Comparison of ENCODE assay signal across 17 cellular contexts in the genomic region with DNA sequence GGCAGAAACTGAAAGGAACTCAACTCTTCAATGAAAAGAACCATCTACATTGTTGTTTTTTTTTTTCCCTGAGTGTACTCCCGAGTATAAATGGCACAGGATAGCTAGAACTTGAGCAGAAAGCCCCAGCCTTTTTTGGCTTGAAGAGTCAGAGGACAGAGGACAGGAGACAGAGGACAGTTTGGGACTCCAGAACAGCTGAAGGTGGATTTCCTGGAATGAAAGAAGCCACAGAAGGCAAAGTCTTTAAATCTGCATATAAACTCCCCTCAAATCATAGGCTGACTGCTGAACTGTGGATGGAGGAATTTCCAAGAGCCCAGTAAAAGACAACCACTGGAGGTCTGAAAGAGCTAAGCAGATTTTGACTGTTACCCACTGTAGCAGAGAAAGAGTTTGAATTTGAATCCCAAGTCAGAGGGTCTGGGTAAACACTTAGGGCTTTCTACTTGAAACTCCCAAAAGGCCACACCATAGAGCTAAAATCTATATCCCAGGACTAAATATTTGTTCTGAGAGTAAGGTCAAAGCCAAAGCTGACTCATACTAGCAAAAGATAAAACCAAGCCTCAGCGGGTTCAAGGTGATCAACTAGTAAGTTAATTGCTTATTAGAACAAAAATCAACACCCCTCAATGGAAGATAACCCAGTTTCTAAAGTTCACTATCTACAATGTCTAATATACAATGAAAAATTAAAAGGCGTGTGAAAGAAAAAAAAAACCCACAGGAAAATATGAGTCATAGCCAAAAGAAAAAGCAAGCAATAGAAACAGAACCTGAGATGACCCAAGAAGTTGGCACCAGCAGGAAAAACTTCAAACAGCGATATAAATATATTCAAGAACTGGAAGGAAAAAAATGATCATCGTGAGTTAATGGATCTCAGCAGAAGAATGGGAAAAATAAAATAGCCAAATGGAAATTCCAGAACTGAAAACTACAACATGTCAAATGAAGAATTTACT. TPM values are rescaled to one million over a fixed set of nuclear protein-coding genes. Genes with fewer than 3 reads are reported as not detected.
A peak's percentile ranks its signal among the peaks of the same experiment; 100 is the strongest.
DNase-seq lines count a peak whose midpoint lies in the region; ATAC-seq and TF ChIP-seq lines count a peak whose summit lies in the region.
"Had no signal": no experiment of that assay in that cellular context is flagged by ENCODE, and none has a peak within 500 bp of the region (broad histone marks: within the 10 kb centered on the region; RNA-seq: fewer than 3 reads in every experiment).

No MANE protein-coding gene starts in this region.

- POLR2A ChIA-PET in HEK293T (lab: Yijun Ruan, JAX) = interaction anchor here (0.8 kb wide), 1 partner anchor 14 kb away, joined by 3 read pairs; no protein-coding TSS in a partner anchor

- H3K27ac Mint-ChIP-seq in activated naive CD8-positive, alpha-beta T cell treated with anti-CD3 and anti-CD28 coated beads, Interleukin-2, amount 50 U/mL, for 24 hours = peak overlapping the region; percentile 72
- H3K27ac Mint-ChIP-seq: T-helper 1 cell treated with Interleukin-12 subunit alpha and Interleukin-12 subunit beta and Interleukin-4 antibody, amounts not matched to agents 30 μg/mL and 1 μg/mL, for 36 hours had no signal

- no peak overlapping the region for H3K4me3 Mint-ChIP-seq in activated naive CD8-positive, alpha-beta T cell treated with anti-CD3 and anti-CD28 coated beads, Interleukin-2, amount 50 U/mL, for 24 hours
- H3K4me3 Mint-ChIP-seq: T-helper 1 cell treated with Interleukin-12 subunit alpha and Interleukin-12 subunit beta and Interleukin-4 antibody, amounts not matched to agents 30 μg/mL and 1 μg/mL, for 36 hours had no signal

- ATAC-seq in activated naive CD8-positive, alpha-beta T cell treated with anti-CD3 and anti-CD28 coated beads, Interleukin-2, amount 50 U/mL, for 24 hours = no peak
- no peak for ATAC-seq in HG03460 (IDR thresholded peaks at IDR 0.05; ENCODE audit: unreplicated experiment)
- ATAC-seq: activated CD4-positive, CD25-positive, alpha-beta regulatory T cell treated with anti-CD3 and anti-CD28 coated beads, Interleukin-2, amount 50 U/mL, for 24 hours had no signal

- peaks cover 20% of the 10 kb centered on the region for H3K4me1 Mint-ChIP-seq in activated naive CD8-positive, alpha-beta T cell treated with anti-CD3 and anti-CD28 coated beads, Interleukin-2, amount 50 U/mL, for 24 hours

- no peaks in the 10 kb centered on the region for H3K27me3 Mint-ChIP-seq in activated naive CD8-positive, alpha-beta T cell treated with anti-CD3 and anti-CD28 coated beads, Interleukin-2, amount 50 U/mL, for 24 hours

- CTCF ChIA-PET in HEK293T (lab: Yijun Ruan, JAX) = no interaction called here

- H3K9me3 Mint-ChIP-seq in activated naive CD8-positive, alpha-beta T cell treated with anti-CD3 and anti-CD28 coated beads, Interleukin-2, amount 50 U/mL, for 24 hours = peaks cover 16% of the 10 kb centered on the region

- DNase-seq in A172 (ENCODE audit: low spot score) (peak; percentile 15), HEK293T (ENCODE audit: extremely low spot score) (no peak), iris pigment epithelial cell (ENCODE audit: low read depth) (peak; percentile 50), NCI-H526 treated with DMSO at 0.1 percent for 48 hours (lab: John Stamatoyannopoulos, UW) (no peak), AG20443 (ENCODE audit: low spot score) (no peak), SW 1271 (lab: John Stamatoyannopoulos, UW) (no peak)
- no peak for DNase-seq in activated naive CD8-positive, alpha-beta T cell treated with anti-CD3 and anti-CD28 coated beads, Interleukin-2, amount 50 U/mL, for 24 hours
- DNase-seq: anterior cingulate cortex; foreskin fibroblast; Kasumi-1; NCI-H774; stimulated activated CD4-positive, alpha-beta T cell treated with anti-CD3 and anti-CD28 coated beads, Interleukin-4, amount 100 ng/mL, for 1 hour had no signal

- peaks cover 29% of the 10 kb centered on the region for H3K36me3 Mint-ChIP-seq in activated naive CD8-positive, alpha-beta T cell treated with anti-CD3 and anti-CD28 coated beads, Interleukin-2, amount 50 U/mL, for 24 hours (ENCODE audit: low read depth)

TF ChIP-seq in HEK293T, 16 proteins besides CTCF, POLR2A, EP300 and RAD21:
- TF ChIP-seq ELF4 (IDR thresholded peaks at IDR 0.05) (no peak), ZNF384 (IDR thresholded peaks at IDR 0.05) (peak; percentile 47; the same call in 1 of the 2 replicates)

RNA-seq across cellular contexts. Expression of gene OPN1SW, which starts 1.8 kb away (rescaled TPM):
- not detected in 2 replicates for total RNA-seq in A172 (2014; rRNA removed; shearing (Covaris generic))
- total RNA-seq: lung microvascular endothelial cell, vagina had no signal

RNA-seq across cellular contexts. Expression of gene CCDC136, which starts 14.3 kb away (rescaled TPM):
- 5.3 and 7.0 TPM in 2 replicates for total RNA-seq in A172 (2014; rRNA removed; shearing (Covaris generic))

RNA-seq across cellular contexts. Expression of gene CALU, which starts 38.3 kb away (rescaled TPM):
- 420 and 457 TPM in 2 replicates for total RNA-seq in A172 (2014; rRNA removed; shearing (Covaris generic))

RNA-seq across cellular contexts. Expression of gene FLNC, which starts 52.8 kb away (rescaled TPM):
- total RNA-seq in A172 (2014; rRNA removed; shearing (Covaris generic)) = 23.1 and 33.3 TPM in 2 replicates

Comparison
In these comparisons a context has a peak if more than half of its experiments do, and no peak if none do; other contexts are left out.
1. DNase-seq: peak in A172 (single experiment) and iris pigment epithelial cell (single experiment); none in HEK293T (single experiment), activated naive CD8-positive, alpha-beta T cell treated with anti-CD3 and anti-CD28 coated beads, Interleukin-2, amount 50 U/mL, for 24 hours (single experiment), NCI-H526 treated with DMSO at 0.1 percent for 48 hours (single experiment), AG20443 (single experiment) and SW 1271 (0 of 2).